Comparison of ENCODE assay signal across 10 cellular contexts in the genomic region with DNA sequence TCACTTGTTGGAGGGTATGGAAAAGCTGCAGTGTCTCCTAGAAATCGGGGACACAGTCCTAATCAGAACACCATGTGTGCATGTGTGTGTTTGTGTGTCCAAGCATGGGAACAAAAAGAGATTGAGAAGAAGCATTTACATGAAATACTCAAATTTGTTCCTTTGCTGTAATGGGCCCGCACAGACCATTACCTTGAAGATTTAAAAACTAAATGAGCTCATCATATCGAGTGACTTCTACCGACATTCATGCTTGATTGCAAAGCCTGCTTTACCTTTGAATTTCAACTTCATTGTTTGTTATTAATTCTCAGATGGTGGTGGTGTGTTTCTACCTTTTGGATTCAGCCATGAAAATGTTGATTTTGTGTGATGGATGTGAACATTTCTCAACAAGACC.
DNase-seq lines count a peak whose midpoint lies in the region; ATAC-seq, FAIRE-seq and TF ChIP-seq lines count a peak whose summit lies in the region.
"Had no signal": no experiment of that assay in that cellular context is flagged by ENCODE, and none has a peak within 500 bp of the region (broad histone marks: within the 10 kb centered on the region; RNA-seq: fewer than 3 reads in every experiment).

No MANE protein-coding gene starts in this region.

- H3K9ac ChIP-seq in PC-3 (ENCODE audit: low read length) (no peak overlapping the region), endothelial cell of umbilical vein (replicated peaks; ENCODE audit: extremely low read depth, insufficient read depth, low read length) (peak overlapping the region; percentile 65), rectal smooth muscle tissue (ENCODE audit: low read length) (no peak overlapping the region)

- H3K4me1 ChIP-seq in CD4-positive, CD25-positive, alpha-beta regulatory T cell (ENCODE audit: control insufficient read depth, insufficient read depth, low read length, poor library complexity, severe bottlenecking), result peaks cover 63% of the 10 kb centered on the region
- H3K4me1 ChIP-seq in PC-3 (ENCODE audit: insufficient read depth, low read length) (peaks cover 30% of the 10 kb centered on the region), endothelial cell of umbilical vein (ENCODE audit: control insufficient read depth, extremely low read depth, insufficient read depth, low read length) (peaks cover 71% of the 10 kb centered on the region), rectal smooth muscle tissue (ENCODE audit: control insufficient read depth, insufficient read depth, low read length) (peaks cover 88% of the 10 kb centered on the region)

- H4K20me1 ChIP-seq in PC-3 (ENCODE audit: low read length) (peaks cover 17% of the 10 kb centered on the region; the same call in 1 of the 2 replicates), endothelial cell of umbilical vein (replicated peaks; ENCODE audit: control insufficient read depth, extremely low read depth, insufficient read depth, low read length) (no peaks in the 10 kb centered on the region)

- H3K9me1 ChIP-seq in endothelial cell of umbilical vein (replicated peaks; ENCODE audit: control insufficient read depth, extremely low read depth, insufficient read depth, low read length), result no peaks in the 10 kb centered on the region

- no peaks in the 10 kb centered on the region for H3K27me3 ChIP-seq in CD4-positive, CD25-positive, alpha-beta regulatory T cell (ENCODE audit: control insufficient read depth, insufficient read depth, low read length)
- H3K27me3 ChIP-seq in PC-3 (ENCODE audit: low read length), result peaks cover 87% of the 10 kb centered on the region
- no peaks in the 10 kb centered on the region for H3K27me3 ChIP-seq in endothelial cell of umbilical vein (ENCODE audit: control insufficient read depth in 2 of 2, insufficient read depth in 2 of 2, low read length in 2 of 2)
- no peaks in the 10 kb centered on the region for H3K27me3 ChIP-seq in rectal smooth muscle tissue (ENCODE audit: control insufficient read depth, insufficient read depth, low read length)

- H3K79me2 ChIP-seq in PC-3 (ENCODE audit: low read length) (no peaks in the 10 kb centered on the region), endothelial cell of umbilical vein (ENCODE audit: control insufficient read depth, insufficient read depth, low read length) (peaks cover 4% of the 10 kb centered on the region)

- peak overlapping the region; percentile 32 for H3K4me3 ChIP-seq in CD4-positive, CD25-positive, alpha-beta regulatory T cell (ENCODE audit: low read depth, low read length)
- H3K4me3 ChIP-seq in PC-3 (ENCODE audit: low read length) (no peak overlapping the region), endothelial cell of umbilical vein (replicated peaks in 1 of 3; ENCODE audit: insufficient read depth in 1 of 3, low read depth in 1 of 3, low read length in 3 of 3) (no peak overlapping the region), rectal smooth muscle tissue (ENCODE audit: low read length) (no peak overlapping the region)

- H3K9me3 ChIP-seq in CD4-positive, CD25-positive, alpha-beta regulatory T cell (ENCODE audit: control insufficient read depth in 2 of 2, low read length in 2 of 2), result no peaks in the 10 kb centered on the region
- H3K9me3 ChIP-seq in PC-3 (ENCODE audit: low read length) (no peaks in the 10 kb centered on the region), endothelial cell of umbilical vein (replicated peaks; ENCODE audit: control insufficient read depth, insufficient read depth, low read length) (no peaks in the 10 kb centered on the region)

- TF ChIP-seq POLR2A in endothelial cell of umbilical vein (IDR thresholded peaks at IDR 0.05; ENCODE audit: low read depth, low read length), result no peak

- peak overlapping the region in 2 of 3 donors; percentile 68 to 83 for H3K27ac Mint-ChIP-seq in CD4-positive, CD25-positive, alpha-beta regulatory T cell

- H3K9me3 Mint-ChIP-seq in CD4-positive, CD25-positive, alpha-beta regulatory T cell, result no peaks in the 10 kb centered on the region
- H3K9me3 Mint-ChIP-seq: nephron had no signal

- H3K4me3 Mint-ChIP-seq in CD4-positive, CD25-positive, alpha-beta regulatory T cell, result peak overlapping the region in 3 of 4 donors; percentile 48 to 63 (median 62)

- no peak overlapping the region for H3K27ac ChIP-seq in CD4-positive, CD25-positive, alpha-beta regulatory T cell (ENCODE audit: insufficient read depth, low read length, poor library complexity, severe bottlenecking)
- H3K27ac ChIP-seq in PC-3 (ENCODE audit: low read length), result no peak overlapping the region
- peak overlapping the region; percentile 58 for H3K27ac ChIP-seq in endothelial cell of umbilical vein (ENCODE audit: insufficient read depth, low read depth, low read length)
- H3K27ac ChIP-seq in rectal smooth muscle tissue (ENCODE audit: low read depth, low read length), result peak overlapping the region; percentile 100
- H3K27ac ChIP-seq: epithelial cell of prostate had no signal

- H3K27me3 Mint-ChIP-seq in CD4-positive, CD25-positive, alpha-beta regulatory T cell, result no peaks in the 10 kb centered on the region

- CTCF ChIA-PET in PC-3 (lab: Charles Lee), result interaction anchor here (0.6 kb wide), 1 partner anchor 91 kb away, joined by 14 read pairs; no protein-coding TSS in a partner anchor
- CTCF ChIA-PET in endothelial cell of umbilical vein (lab: Charles Lee), result interaction anchor here (0.7 to 2.6 kb wide), 7 partner anchors 13 to 106 kb away, joined by 3 to 18 read pairs (median 3); no protein-coding TSS in a partner anchor

- peak overlapping the region; percentile 30; the same call in 1 of the 2 replicates for H3K4me2 ChIP-seq in PC-3 (ENCODE audit: low read length)
- H3K4me2 ChIP-seq in endothelial cell of umbilical vein (ENCODE audit: insufficient read depth, low read length), result peak overlapping the region; percentile 49

- ATAC-seq in CD4-positive, CD25-positive, alpha-beta regulatory T cell (ENCODE audit: low read depth in 2 of 2), result no peak
- ATAC-seq in PC-3 (no peak), HG03039 (IDR thresholded peaks at IDR 0.05; ENCODE audit: unreplicated experiment) (no peak)

- no peaks in the 10 kb centered on the region for H3K36me3 ChIP-seq in CD4-positive, CD25-positive, alpha-beta regulatory T cell (ENCODE audit: control insufficient read depth, insufficient read depth, low read length)
- H3K36me3 ChIP-seq in PC-3 (ENCODE audit: low read depth, low read length), result no peaks in the 10 kb centered on the region
- H3K36me3 ChIP-seq in endothelial cell of umbilical vein (ENCODE audit: control insufficient read depth in 2 of 2, extremely low read depth in 1 of 2, insufficient read depth in 2 of 2, low read length in 2 of 2), result no peaks in the 10 kb centered on the region
- H3K36me3 ChIP-seq in rectal smooth muscle tissue (ENCODE audit: control insufficient read depth, insufficient read depth, low read length), result no peaks in the 10 kb centered on the region

- H3K36me3 Mint-ChIP-seq in CD4-positive, CD25-positive, alpha-beta regulatory T cell, result no peaks in the 10 kb centered on the region

- dilution Hi-C loops in endothelial cell of umbilical vein (cut with MboI; ENCODE audit: extremely low pct_ligation_motif_present, low sequenced_read_pairs), result no loop called here

- intact Hi-C loops in PC-3 (cut with micrococcal nuclease), result loop anchor here (2.0 to 10.0 kb wide), 2 partner anchors 34 to 122 kb away; no protein-coding TSS in a partner anchor
- intact Hi-C loops in endothelial cell of umbilical vein (cut with micrococcal nuclease), result loop anchor here (10.0 kb wide), 1 partner anchor 782 kb away; the partner anchor contains the start of gene ANKK1

- H3K4me1 Mint-ChIP-seq in CD4-positive, CD25-positive, alpha-beta regulatory T cell, result peaks cover 20 to 98% (median 69%) of the 10 kb centered on the region in 4 donors

- POLR2A ChIA-PET in PC-3 (lab: Charles Lee; ENCODE audit: unreplicated experiment) (interaction anchor here (0.6 kb wide), 1 partner anchor 56 kb away, joined by 4 read pairs; no protein-coding TSS in a partner anchor), endothelial cell of umbilical vein (lab: Charles Lee) (interaction anchor here (0.6 to 1.5 kb wide), 4 partner anchors 12 to 106 kb away, joined by 3 to 9 read pairs (median 4); no protein-coding TSS in a partner anchor)

- H3F3A ChIP-seq in PC-3 (ENCODE audit: low read length, unreplicated experiment), result no peaks in the 10 kb centered on the region

- TF ChIP-seq CTCF in PC-3 (conservative IDR thresholded peaks at IDR 0.05; ENCODE audit: low read depth, low read length) (no peak), endothelial cell of umbilical vein (IDR thresholded peaks at IDR 0.05; ENCODE audit: extremely low read depth in 1 of 2, insufficient read depth in 1 of 2, low read depth in 1 of 2, low read length in 2 of 2) (no peak)

- peak; percentile 61 for FAIRE-seq in endothelial cell of umbilical vein (lab: Jason Lieb, UNC)

- no peaks in the 10 kb centered on the region for H3K9me2 ChIP-seq in PC-3 (replicated peaks; ENCODE audit: low read length)

- DNase-seq in CD4-positive, CD25-positive, alpha-beta regulatory T cell, result no peak
- no peak for DNase-seq in PC-3
- no peak for DNase-seq in endothelial cell of umbilical vein (ENCODE audit: low read depth, low spot score)
- no peak for DNase-seq in NCI-H345 (lab: John Stamatoyannopoulos, UW)
- DNase-seq in NCI-H526 treated with DMSO at 0.1 percent for 48 hours (lab: John Stamatoyannopoulos, UW), result no peak
- no peak for DNase-seq in activated effector memory CD4-positive, alpha-beta T cell treated with Interleukin-2 at 50 U/mL for 16 hours

- BruUV-seq in PC-3 (replicated peaks; lab: Mats Ljungman, UMichigan), result no TSS peak
- BruUV-seq in endothelial cell of umbilical vein (replicated peaks; lab: Mats Ljungman, UMichigan), result no TSS peak

- no peak overlapping the region for H2AFZ ChIP-seq in PC-3 (ENCODE audit: low read length)
- H2AFZ ChIP-seq in endothelial cell of umbilical vein (ENCODE audit: low read depth, low read length), result no peak overlapping the region

TF ChIP-seq in endothelial cell of umbilical vein, 7 proteins besides CTCF, POLR2A, EP300 and RAD21:
- TF ChIP-seq JUN (IDR thresholded peaks at IDR 0.05; ENCODE audit: borderline replicate concordance, insufficient read depth, insufficient read length, low read depth) (no peak), POLR2AphosphoS5 (IDR thresholded peaks at IDR 0.05; ENCODE audit: insufficient read depth, low read depth, low read length) (no peak), MYC (IDR thresholded peaks at IDR 0.05; ENCODE audit: low read depth, low read length) (no peak), MAX (IDR thresholded peaks at IDR 0.05; ENCODE audit: insufficient read depth, insufficient read length) (no peak), EZH2 (IDR thresholded peaks at IDR 0.05; ENCODE audit: borderline replicate concordance, low read depth, low read length, severe bottlenecking) (no peak), GATA2 (IDR thresholded peaks at IDR 0.05; ENCODE audit: insufficient read depth, insufficient read length, low read depth, low read length) (no peak), FOS (IDR thresholded peaks at IDR 0.05; ENCODE audit: borderline replicate concordance, insufficient read depth, low read length) (no peak)
TF ChIP-seq in endothelial cell of umbilical vein: peak in this region for 0.

Comparison
In these comparisons a context has a peak if more than half of its experiments do, and no peak if none do; other contexts are left out.
1. H3K27ac ChIP-seq: peak in endothelial cell of umbilical vein (single experiment) and rectal smooth muscle tissue (single experiment); none in CD4-positive, CD25-positive, alpha-beta regulatory T cell (single experiment) and PC-3 (single experiment).